8 cellular contexts compared by ENCODE assay signal in the genomic region with DNA sequence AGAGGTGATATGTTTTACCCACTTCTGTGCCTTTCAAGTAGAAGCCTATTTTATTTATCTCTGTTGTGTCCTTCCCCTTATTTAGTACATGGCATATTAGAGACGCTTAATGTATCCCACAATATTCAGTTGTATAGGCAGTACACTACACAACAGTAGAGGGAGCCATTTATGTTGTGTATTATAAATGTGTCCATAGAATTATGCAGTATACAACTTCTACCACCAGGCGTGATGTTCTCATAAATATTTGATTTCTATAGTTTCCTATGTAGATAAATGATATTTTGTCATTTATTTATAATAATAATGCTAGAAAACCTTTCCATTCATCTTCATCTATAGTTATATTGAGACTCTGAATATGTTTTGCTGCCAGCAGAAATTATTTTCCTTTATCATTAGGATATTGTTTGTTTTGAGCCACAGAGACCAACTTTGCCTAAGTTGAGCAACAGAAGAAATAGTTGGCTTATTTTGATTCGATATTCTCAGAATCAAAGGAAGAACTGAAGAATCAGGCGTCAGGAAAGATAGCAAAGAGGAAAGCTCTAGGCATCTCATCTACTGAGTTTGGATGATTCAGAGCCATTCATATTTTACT.
DNase-seq lines count a peak whose midpoint lies in the region; ATAC-seq and TF ChIP-seq lines count a peak whose summit lies in the region.

No MANE protein-coding gene starts in this region.

- H3K23ac ChIP-seq in mesendoderm (ENCODE audit: low read length) = no peak overlapping the region

- no peaks in the 10 kb centered on the region for H4K20me1 ChIP-seq in SK-N-SH (ENCODE audit: insufficient read depth)

- H3K27ac ChIP-seq in SK-N-SH (ENCODE audit: low read depth in 2 of 2, low read length in 1 of 2) = no peak overlapping the region
- H3K27ac ChIP-seq in mesendoderm (ENCODE audit: low read depth, low read length) = no peak overlapping the region

- TF ChIP-seq RAD21 in SK-N-SH (IDR thresholded peaks at IDR 0.05; ENCODE audit: low read length) = 0 out of 2 replicates have a peak, but pooled peaks have one; percentile 13

- H3K27me3 ChIP-seq in SK-N-SH (ENCODE audit: insufficient read depth) (no peaks in the 10 kb centered on the region; the same call in 1 of the 2 replicates), mesendoderm (ENCODE audit: insufficient read depth, low read length, poor library complexity) (no peaks in the 10 kb centered on the region)

- CTCF ChIA-PET in SK-N-SH (lab: Yijun Ruan, JAX) = interaction anchor here (0.6 kb wide), 1 partner anchor 63 kb away, joined by 3 read pairs; no protein-coding TSS in a partner anchor

- H3K18ac ChIP-seq in mesendoderm (ENCODE audit: low read length) = no peak overlapping the region

- H2BK5ac ChIP-seq in mesendoderm (ENCODE audit: low read length) = no peak overlapping the region

- H3K4ac ChIP-seq in mesendoderm (ENCODE audit: low read depth, low read length) = no peak overlapping the region

- no peak overlapping the region for H2BK15ac ChIP-seq in mesendoderm (replicated peaks; ENCODE audit: low read depth)

- H3F3A ChIP-seq in SK-N-SH (replicated peaks; ENCODE audit: insufficient read depth) = no peaks in the 10 kb centered on the region

- no peak overlapping the region for H3K27ac Mint-ChIP-seq in stimulated activated naive CD8-positive, alpha-beta T cell treated with anti-CD3 and anti-CD28 coated beads, Interleukin-15, amount 100 ng/mL, for 72 hours

- in situ Hi-C loops in KBM-7 (cut with MboI; ENCODE audit: low pct_unique_long_range_greater_than_20kb, low sequenced_read_pairs) = no loop called here

- TF ChIP-seq CTCF in SK-N-SH (IDR thresholded peaks at IDR 0.05) = peak; percentile 52

- H3K4me3 ChIP-seq in SK-N-SH (ENCODE audit: low read depth in 2 of 2, low read length in 1 of 2) = no peak overlapping the region
- H3K4me3 ChIP-seq in mesendoderm (ENCODE audit: low read length) = no peak overlapping the region

- H3K4me2 ChIP-seq in SK-N-SH (no peak overlapping the region), mesendoderm (ENCODE audit: low read length) (no peak overlapping the region)

- ATAC-seq in GM18861 (IDR thresholded peaks at IDR 0.05; ENCODE audit: unreplicated experiment) = peak; percentile 79
- ATAC-seq in HG03159 (IDR thresholded peaks at IDR 0.05; ENCODE audit: unreplicated experiment) = peak; percentile 93
- ATAC-seq in stimulated activated naive CD8-positive, alpha-beta T cell treated with anti-CD3 and anti-CD28 coated beads, Interleukin-15, amount 100 ng/mL, for 72 hours = no peak

- DNase-seq in SK-N-SH (no peak), mesendoderm (peak; percentile 5), NCI-H146 (lab: John Stamatoyannopoulos, UW) (no peak), KBM-7 (no peak)
- DNase-seq in stimulated activated naive CD8-positive, alpha-beta T cell treated with anti-CD3 and anti-CD28 coated beads, Interleukin-15, amount 100 ng/mL, for 72 hours = no peak
- no peak for DNase-seq in activated CD4-positive, CD25-positive, alpha-beta regulatory T cell (lab: John Stamatoyannopoulos, UW)

- H2BK120ac ChIP-seq in mesendoderm (ENCODE audit: low read depth, low read length) = no peak overlapping the region

- no peak overlapping the region for H2AFZ ChIP-seq in SK-N-SH (ENCODE audit: low read depth)

- no peaks in the 10 kb centered on the region for H3K4me1 ChIP-seq in SK-N-SH (ENCODE audit: control insufficient read depth in 1 of 2, insufficient read depth in 2 of 2, low read depth in 1 of 2, low read length in 1 of 2)
- no peaks in the 10 kb centered on the region for H3K4me1 ChIP-seq in mesendoderm (ENCODE audit: control insufficient read depth, low read depth, low read length)

- H3K9me2 ChIP-seq in SK-N-SH = no peaks in the 10 kb centered on the region

- H3K9me3 Mint-ChIP-seq in stimulated activated naive CD8-positive, alpha-beta T cell treated with anti-CD3 and anti-CD28 coated beads, Interleukin-15, amount 100 ng/mL, for 72 hours = peaks cover 3 to 8% of the 10 kb centered on the region in 2 donors

- H2AK5ac ChIP-seq in mesendoderm (ENCODE audit: low read length) = no peak overlapping the region

- no peak overlapping the region for H3K56ac ChIP-seq in mesendoderm (ENCODE audit: low read length)

- H4K5ac ChIP-seq in mesendoderm (ENCODE audit: low read length) = no peak overlapping the region

- WGBS in SK-N-SH (ENCODE audit: low lambda C conversion rate) = 2% methylated on average over 4 of the region's 4 CpGs
- WGBS in mesendoderm (ENCODE audit: extremely low coverage, insufficient coverage, low lambda C conversion rate) = no CpG with 5 or more reads among the region's 4 CpGs

- H3K9ac ChIP-seq in SK-N-SH = no peak overlapping the region
- H3K9ac ChIP-seq in mesendoderm (ENCODE audit: low read length) = no peak overlapping the region

- H3K9me3 ChIP-seq in SK-N-SH = no peaks in the 10 kb centered on the region

- H3K4me3 Mint-ChIP-seq in stimulated activated naive CD8-positive, alpha-beta T cell treated with anti-CD3 and anti-CD28 coated beads, Interleukin-15, amount 100 ng/mL, for 72 hours = no peak overlapping the region

- H3K27me3 Mint-ChIP-seq in stimulated activated naive CD8-positive, alpha-beta T cell treated with anti-CD3 and anti-CD28 coated beads, Interleukin-15, amount 100 ng/mL, for 72 hours = no peaks in the 10 kb centered on the region

- POLR2A ChIA-PET in SK-N-SH (lab: Yijun Ruan, JAX) = no interaction called here

- H3K79me1 ChIP-seq in mesendoderm (ENCODE audit: low read length) = no peaks in the 10 kb centered on the region

- H3K36me3 ChIP-seq in SK-N-SH (replicated peaks in 1 of 2; ENCODE audit: control insufficient read depth in 1 of 2, insufficient read depth in 2 of 2, low read length in 1 of 2) = no peaks in the 10 kb centered on the region
- H3K36me3 ChIP-seq in mesendoderm (ENCODE audit: control insufficient read depth, insufficient read depth, low read length) = no peaks in the 10 kb centered on the region

- H3K4me1 Mint-ChIP-seq in stimulated activated naive CD8-positive, alpha-beta T cell treated with anti-CD3 and anti-CD28 coated beads, Interleukin-15, amount 100 ng/mL, for 72 hours = no peaks in the 10 kb centered on the region

- no peak for TF ChIP-seq EP300 in SK-N-SH (IDR thresholded peaks at IDR 0.05; ENCODE audit: borderline replicate concordance in 1 of 2, low read depth in 1 of 2, low read length in 1 of 2)

- H4K8ac ChIP-seq in mesendoderm (ENCODE audit: low read depth, low read length) = no peak overlapping the region

- H3K79me2 ChIP-seq in SK-N-SH (ENCODE audit: insufficient read depth) (no peaks in the 10 kb centered on the region), mesendoderm (ENCODE audit: control insufficient read depth, insufficient read depth, low read length) (no peaks in the 10 kb centered on the region)

TF ChIP-seq in SK-N-SH, 30 proteins besides CTCF, POLR2A, EP300 and RAD21:
- no peak for TF ChIP-seq SIN3A (IDR thresholded peaks at IDR 0.05; ENCODE audit: borderline replicate concordance, low read depth, low read length)
- TF ChIP-seq TEAD4 (IDR thresholded peaks at IDR 0.05; ENCODE audit: borderline replicate concordance, insufficient read depth) = no peak
- no peak for TF ChIP-seq NFIC (IDR thresholded peaks at IDR 0.05; ENCODE audit: borderline replicate concordance)
- no peak for TF ChIP-seq RFX5 (IDR thresholded peaks at IDR 0.05; ENCODE audit: low read length)
- no peak for TF ChIP-seq TCF12 (IDR thresholded peaks at IDR 0.05)
- TF ChIP-seq GATA2 (CRISPR knock-in tag; IDR thresholded peaks at IDR 0.05) = no peak
- TF ChIP-seq, protein P1, sequence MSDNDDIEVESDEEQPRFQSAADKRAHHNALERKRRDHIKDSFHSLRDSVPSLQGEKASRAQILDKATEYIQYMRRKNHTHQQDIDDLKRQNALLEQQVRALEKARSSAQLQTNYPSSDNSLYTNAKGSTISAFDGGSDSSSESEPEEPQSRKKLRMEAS (IDR thresholded peaks at IDR 0.05; ENCODE audit: low read depth) = no peak
- TF ChIP-seq EZH2phosphoT487 (IDR thresholded peaks at IDR 0.05; ENCODE audit: borderline replicate concordance, low read depth) = no peak
- no peak for TF ChIP-seq JUND (IDR thresholded peaks at IDR 0.05)
- no peak for TF ChIP-seq FOXJ3 (CRISPR knock-in tag; IDR thresholded peaks at IDR 0.05)
- TF ChIP-seq, protein P2, sequence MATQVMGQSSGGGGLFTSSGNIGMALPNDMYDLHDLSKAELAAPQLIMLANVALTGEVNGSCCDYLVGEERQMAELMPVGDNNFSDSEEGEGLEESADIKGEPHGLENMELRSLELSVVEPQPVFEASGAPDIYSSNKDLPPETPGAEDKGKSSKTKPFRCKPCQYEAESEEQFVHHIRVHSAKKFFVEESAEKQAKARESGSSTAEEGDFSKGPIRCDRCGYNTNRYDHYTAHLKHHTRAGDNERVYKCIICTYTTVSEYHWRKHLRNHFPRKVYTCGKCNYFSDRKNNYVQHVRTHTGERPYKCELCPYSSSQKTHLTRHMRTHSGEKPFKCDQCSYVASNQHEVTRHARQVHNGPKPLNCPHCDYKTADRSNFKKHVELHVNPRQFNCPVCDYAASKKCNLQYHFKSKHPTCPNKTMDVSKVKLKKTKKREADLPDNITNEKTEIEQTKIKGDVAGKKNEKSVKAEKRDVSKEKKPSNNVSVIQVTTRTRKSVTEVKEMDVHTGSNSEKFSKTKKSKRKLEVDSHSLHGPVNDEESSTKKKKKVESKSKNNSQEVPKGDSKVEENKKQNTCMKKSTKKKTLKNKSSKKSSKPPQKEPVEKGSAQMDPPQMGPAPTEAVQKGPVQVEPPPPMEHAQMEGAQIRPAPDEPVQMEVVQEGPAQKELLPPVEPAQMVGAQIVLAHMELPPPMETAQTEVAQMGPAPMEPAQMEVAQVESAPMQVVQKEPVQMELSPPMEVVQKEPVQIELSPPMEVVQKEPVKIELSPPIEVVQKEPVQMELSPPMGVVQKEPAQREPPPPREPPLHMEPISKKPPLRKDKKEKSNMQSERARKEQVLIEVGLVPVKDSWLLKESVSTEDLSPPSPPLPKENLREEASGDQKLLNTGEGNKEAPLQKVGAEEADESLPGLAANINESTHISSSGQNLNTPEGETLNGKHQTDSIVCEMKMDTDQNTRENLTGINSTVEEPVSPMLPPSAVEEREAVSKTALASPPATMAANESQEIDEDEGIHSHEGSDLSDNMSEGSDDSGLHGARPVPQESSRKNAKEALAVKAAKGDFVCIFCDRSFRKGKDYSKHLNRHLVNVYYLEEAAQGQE (IDR thresholded peaks at IDR 0.05; ENCODE audit: low read depth, low read length) = no peak
